In genomic region chr2:108947271-108947907, GRCh38 we compare ENCODE assay signal across 9 cellular contexts. TPM values are rescaled to one million over a fixed set of nuclear protein-coding genes. Genes with fewer than 3 reads are reported as not detected.
"Had no signal": no experiment of that assay in that cellular context is flagged by ENCODE, and none has a peak within 500 bp of the region (broad histone marks: within the 10 kb centered on the region; RNA-seq: fewer than 3 reads in every experiment).

No MANE protein-coding gene starts in this region.

- H3K9ac ChIP-seq: GM23248 had no signal

- H3K36me3 ChIP-seq: HAP-1 had no signal

- H3K4me3 ChIP-seq: GM23248, HAP-1 had no signal

- H3K4me1 ChIP-seq: HAP-1 had no signal

- ATAC-seq: HCT116 had no signal

- H3K27ac ChIP-seq: GM23248 had no signal

- FAIRE-seq: HTR-8/SVneo had no signal

- DNase-seq: GM23248, GOT3, H7, KG1 had no signal

- H2AFZ ChIP-seq: GM23248 had no signal

RNA-seq across cellular contexts. Expression of gene EDAR, which starts 41.6 kb away (rescaled TPM):
- total RNA-seq: GM23248, H4, HT-29 had no signal
- polyA plus RNA-seq: GM23248 had no signal
